In genomic region chr1:58928514-58928913, GRCh38 we compare ENCODE assay signal across 16 cellular contexts.
"Had no signal": no experiment of that assay in that cellular context is flagged by ENCODE, and none has a peak within 500 bp of the region (broad histone marks: within the 10 kb centered on the region; RNA-seq: fewer than 3 reads in every experiment).

No MANE protein-coding gene starts in this region.

- H3K27ac Mint-ChIP-seq: memory B cell; stimulated activated naive CD8-positive, alpha-beta T cell treated with anti-CD3 and anti-CD28 coated beads, Interleukin-15, Interleukin-2, amounts not matched to agents 100 ng/mL and 50 ng/mL, for 24 hours; T-helper 17 cell had no signal

- DNase-seq: activated CD4-positive, alpha-beta T cell treated with anti-CD3 and anti-CD28 coated beads, Interleukin-2, amount 50 U/mL, for 4 hours; activated naive CD4-positive, alpha-beta T cell treated with anti-CD3 and anti-CD28 coated beads, Interleukin-2, amount 50 U/mL, for 16 hours; activated T-cell treated with anti-CD3 and anti-CD28 coated beads, Interleukin-2, amount 50 U/mL, for 1 hour; adrenal gland; cerebellar nuclear complex; dermis blood vessel endothelial cell; stimulated activated CD4-positive, alpha-beta T cell treated with anti-CD3 and anti-CD28 coated beads, Interleukin-4, amount 100 ng/mL, for 1 hour; stimulated activated CD8-positive, alpha-beta memory T cell treated with anti-CD3 and anti-CD28 coated beads, Interleukin-4, amount 100 ng/mL, for 48 hours; T-helper 17 cell; testis had no signal

- H3K27me3 Mint-ChIP-seq: brain; stimulated activated naive CD8-positive, alpha-beta T cell treated with anti-CD3 and anti-CD28 coated beads, Interleukin-15, Interleukin-2, amounts not matched to agents 100 ng/mL and 50 ng/mL, for 24 hours had no signal

- H3K36me3 ChIP-seq: adrenal gland had no signal

- ATAC-seq: activated CD4-positive, CD25-positive, alpha-beta regulatory T cell treated with anti-CD3 and anti-CD28 coated beads, Interleukin-2, amount 50 U/mL, for 24 hours; left lobe of liver; T-helper 17 cell had no signal

- H3K9me3 ChIP-seq: adrenal gland, testis had no signal

- FAIRE-seq: urothelium cell line had no signal

- H3K4me3 ChIP-seq: adrenal gland, testis had no signal

- H3K27me3 ChIP-seq: adrenal gland, testis had no signal

- H3K9me3 Mint-ChIP-seq: memory B cell had no signal

- H3K36me3 Mint-ChIP-seq: brain, memory B cell had no signal

- H3K4me1 ChIP-seq: testis had no signal

- H3K4me3 Mint-ChIP-seq: brain; memory B cell; stimulated activated naive CD8-positive, alpha-beta T cell treated with anti-CD3 and anti-CD28 coated beads, Interleukin-15, Interleukin-2, amounts not matched to agents 100 ng/mL and 50 ng/mL, for 24 hours; T-helper 17 cell had no signal

- H3K27ac ChIP-seq: adrenal gland, testis had no signal
